Comparison of ENCODE assay signal across 3 cellular contexts in genomic region chr1:161571703-161572102, GRCh38. TPM values are rescaled to one million over a fixed set of nuclear protein-coding genes. Genes with fewer than 3 reads are reported as not detected.
"Had no signal": no experiment of that assay in that cellular context is flagged by ENCODE, and none has a peak within 500 bp of the region (broad histone marks: within the 10 kb centered on the region; RNA-seq: fewer than 3 reads in every experiment).

No MANE protein-coding gene starts in this region.

RNA-seq across cellular contexts. Expression of gene FCGR3A, which starts 22.1 kb away (rescaled TPM):
- total RNA-seq: lung microvascular endothelial cell, neural crest cell had no signal

RNA-seq across cellular contexts. Expression of gene HSPA6, which starts 47.4 kb away (rescaled TPM):
- total RNA-seq: neural crest cell had no signal

RNA-seq across cellular contexts. Expression of gene FCGR3B, which starts 59.3 kb away (rescaled TPM):
- total RNA-seq: lung microvascular endothelial cell, neural crest cell, osteoblast had no signal
